In the genomic region with DNA sequence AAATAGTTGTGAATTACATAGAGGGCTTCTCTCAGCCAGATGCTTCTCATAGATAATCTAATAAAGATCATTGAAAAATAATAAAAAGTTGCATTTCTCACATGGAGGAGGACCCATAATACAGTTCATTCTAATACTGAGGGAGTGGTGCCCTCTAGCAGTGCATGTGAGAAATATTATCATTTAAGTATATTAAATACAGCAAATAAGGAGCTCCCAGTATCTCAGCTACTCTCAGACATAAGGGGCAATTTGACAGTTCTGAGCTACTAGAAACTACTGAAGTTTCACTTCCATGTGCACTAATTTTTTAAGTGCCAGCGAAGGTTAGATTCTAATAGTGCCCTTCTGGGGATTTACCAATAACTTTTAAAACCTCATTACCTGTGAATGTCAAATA, we compare ENCODE assay signal across 1 cellular context.
TF ChIP-seq lines count a peak whose summit lies in the region.

No MANE protein-coding gene starts in this region.

TF ChIP-seq in H1, 55 proteins besides CTCF, POLR2A, EP300 and RAD21 (continued from another document):
- TF ChIP-seq E2F6 (IDR thresholded peaks at IDR 0.05) (no peak), KDM1A (IDR thresholded peaks at IDR 0.05; ENCODE audit: borderline replicate concordance, low read length) (no peak), GTF2F1 (IDR thresholded peaks at IDR 0.05; ENCODE audit: borderline replicate concordance, low read depth, low read length) (no peak)
TF ChIP-seq in H1: peak in this region for 0.
